22 cellular contexts compared by ENCODE assay signal in genomic region chr15:91117375-91117774, GRCh38. TPM values are rescaled to one million over a fixed set of nuclear protein-coding genes. Genes with fewer than 3 reads are reported as not detected.
DNase-seq lines count a peak whose midpoint lies in the region; ATAC-seq, FAIRE-seq and TF ChIP-seq lines count a peak whose summit lies in the region.
"Had no signal": no experiment of that assay in that cellular context is flagged by ENCODE, and none has a peak within 500 bp of the region (broad histone marks: within the 10 kb centered on the region; RNA-seq: fewer than 3 reads in every experiment).

No MANE protein-coding gene starts in this region.

- H3K27ac ChIP-seq in A549 (no peak overlapping the region), body of pancreas (peak overlapping the region in 3 of 4 donors; percentile 68 to 74 (median 68)), gastrocnemius medialis (peak overlapping the region in 2 of 4 donors; percentile 50 to 85)
- H3K27ac ChIP-seq: 22Rv1, BLaER1 had no signal

- no peak for TF ChIP-seq EP300 in A549 (IDR thresholded peaks at IDR 0.05)

- TF ChIP-seq CTCF in A549 (IDR thresholded peaks at IDR 0.05): no peak
- no peak for TF ChIP-seq CTCF in body of pancreas (IDR thresholded peaks at IDR 0.05)
- TF ChIP-seq CTCF in gastrocnemius medialis (IDR thresholded peaks at IDR 0.05 in 4 of 5, conservative IDR thresholded peaks at IDR 0.05 in 1 of 5): no peak

- DNase-seq in A549 (ENCODE audit: low read depth in 1 of 2, low spot score in 1 of 2): no peak
- no peak for DNase-seq in body of pancreas
- peak in 1 of 2 donors; percentile 20 for DNase-seq in gastrocnemius medialis
- DNase-seq in MG63: no peak
- DNase-seq in dermis blood vessel endothelial cell: no peak
- DNase-seq: ACHN; BE2C; C1 segment of cervical spinal cord; CD4-positive, alpha-beta memory T cell; CD4-positive, CD25-positive, alpha-beta regulatory T cell; CD8-positive, alpha-beta memory T cell; COR-L47; DMS79 treated with DMSO at 0.1 percent for 48 hours; GF-D8 had no signal

- FAIRE-seq in A549 (lab: Jason Lieb, UNC): peak; percentile 46
- FAIRE-seq: G401.6, GM12891, GM19239 had no signal

- ATAC-seq in A549 (no peak), body of pancreas (no peak), gastrocnemius medialis (peak; percentile 31 to 40)

- CTCF ChIA-PET in A549 (lab: Yijun Ruan, JAX): interaction anchor here (1.1 to 1.2 kb wide), 3 partner anchors 9 to 61 kb away, joined by 3 to 4 read pairs (median 3); no protein-coding TSS in a partner anchor

- intact Hi-C loops in body of pancreas (cut with DNase I): no loop called here
- intact Hi-C loops in gastrocnemius medialis (cut with DNase I; ENCODE audit: low total_unique reads): no loop called here

- POLR2A ChIA-PET in A549 (lab: Yijun Ruan, JAX): no interaction called here

- TF ChIP-seq POLR2A in A549 (IDR thresholded peaks at IDR 0.05; ENCODE audit: low read length) (no peak), body of pancreas (IDR thresholded peaks at IDR 0.05) (no peak), gastrocnemius medialis (IDR thresholded peaks at IDR 0.05) (no peak)

- WGBS in A549 (ENCODE audit: missing lambda C conversion rate): 0% methylated on average over 1 of the region's 1 CpG
- WGBS in body of pancreas, 2 donors: 67 to 78% methylated on average over 1 of the region's 1 CpG

- H3K4me2 ChIP-seq in A549: no peak overlapping the region
- H3K4me2 ChIP-seq: BLaER1 had no signal

- no peak for TF ChIP-seq RAD21 in A549 (conservative IDR thresholded peaks at IDR 0.05 in 1 of 2, IDR thresholded peaks at IDR 0.05 in 1 of 2)

- no peak overlapping the region for H3K4me3 ChIP-seq in A549
- no peak overlapping the region for H3K4me3 ChIP-seq in body of pancreas
- H3K4me3 ChIP-seq in gastrocnemius medialis: no peak overlapping the region
- H3K4me3 ChIP-seq in MG63: no peak overlapping the region
- H3K4me3 ChIP-seq: BLaER1 had no signal

- H3K4me1 ChIP-seq in A549 (no peaks in the 10 kb centered on the region), body of pancreas (peaks cover 14% of the 10 kb centered on the region), gastrocnemius medialis (peaks cover 13 to 36% of the 10 kb centered on the region in 2 donors)
- H3K4me1 ChIP-seq: BE2C, BLaER1 had no signal

- in situ Hi-C loops in gastrocnemius medialis (cut with MboI; ENCODE audit: low sequenced_read_pairs in 4 of 4): no loop called here

- H3K9me3 ChIP-seq in A549 (no peaks in the 10 kb centered on the region), body of pancreas (no peaks in the 10 kb centered on the region), gastrocnemius medialis (no peaks in the 10 kb centered on the region), MG63 (no peaks in the 10 kb centered on the region)
- H3K9me3 ChIP-seq: BE2C, BLaER1 had no signal

- no peaks in the 10 kb centered on the region for H3K27me3 ChIP-seq in body of pancreas
- H3K27me3 ChIP-seq in gastrocnemius medialis: peaks cover 0 to 1% (median 0%) of the 10 kb centered on the region in 3 donors
- peaks cover 25% of the 10 kb centered on the region for H3K27me3 ChIP-seq in MG63
- H3K27me3 ChIP-seq: BLaER1 had no signal

- H3K36me3 ChIP-seq in body of pancreas (replicated peaks in 1 of 2; ENCODE audit: insufficient read depth in 1 of 2, low read depth in 2 of 2) (no peaks in the 10 kb centered on the region), gastrocnemius medialis (no peaks in the 10 kb centered on the region), MG63 (no peaks in the 10 kb centered on the region)
- H3K36me3 ChIP-seq: BE2C, BLaER1 had no signal

TF ChIP-seq in A549, 52 proteins besides CTCF, POLR2A, EP300 and RAD21:
- TF ChIP-seq KDM5A (IDR thresholded peaks at IDR 0.05): no peak
- TF ChIP-seq, protein P1, sequence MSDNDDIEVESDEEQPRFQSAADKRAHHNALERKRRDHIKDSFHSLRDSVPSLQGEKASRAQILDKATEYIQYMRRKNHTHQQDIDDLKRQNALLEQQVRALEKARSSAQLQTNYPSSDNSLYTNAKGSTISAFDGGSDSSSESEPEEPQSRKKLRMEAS (IDR thresholded peaks at IDR 0.05): no peak
- TF ChIP-seq ZFP36 (IDR thresholded peaks at IDR 0.05; ENCODE audit: borderline replicate concordance, partially characterized antibody): no peak
- TF ChIP-seq JUN (IDR thresholded peaks at IDR 0.05): no peak
- no peak for TF ChIP-seq NPAS2 (CRISPR knock-in tag; IDR thresholded peaks at IDR 0.05; ENCODE audit: borderline replicate concordance)
- TF ChIP-seq RARB (CRISPR knock-in tag; IDR thresholded peaks at IDR 0.05): no peak
- no peak for TF ChIP-seq KDM1A (IDR thresholded peaks at IDR 0.05; ENCODE audit: low read depth)
- no peak for TF ChIP-seq REST (IDR thresholded peaks at IDR 0.05)
- TF ChIP-seq CEBPB (IDR thresholded peaks at IDR 0.05): no peak
- no peak for TF ChIP-seq EHF (CRISPR knock-in tag; IDR thresholded peaks at IDR 0.05)
- TF ChIP-seq RNF2 (IDR thresholded peaks at IDR 0.05; ENCODE audit: borderline replicate concordance, low read depth): no peak
- TF ChIP-seq HDAC2 (IDR thresholded peaks at IDR 0.05): no peak

RNA-seq across cellular contexts. Expression of gene SV2B, which starts 17.3 kb away (rescaled TPM):
- polyA plus RNA-seq in A549 (2011; rRNA removed): 0.03 and 0.05 TPM in 2 replicates
- polyA plus RNA-seq in A549 (2012; cell fraction: cytosol; rRNA removed): not detected in 2 replicates
- polyA plus RNA-seq in A549 (2012; cell fraction: nucleus; rRNA removed): not detected in 2 replicates
- polyA plus RNA-seq in A549 (2017; fragmentation: RNase III; extraction: RNeasy Plus Mini Kit Qiagen cat#74134 plus additional on column Dnase treatment): not detected in 3 replicates
- 0.12 TPM in 1 of 2 replicates, not detected in the other for polyA minus RNA-seq in A549 (2011; rRNA and poly(A)+ RNA removed)
- 10 to 100 TPM in 1 of 2 donors, under 1 TPM in 1; 0.78 to 20.4 TPM for total RNA-seq in body of pancreas
- total RNA-seq in gastrocnemius medialis: under 1 TPM; 0.36 to 0.89 (median 0.67) TPM
- total RNA-seq in MG63 (2014; rRNA removed; shearing (Covaris generic); ENCODE audit: low replicate concordance): not detected in 2 replicates
- total RNA-seq in dermis blood vessel endothelial cell: 0.56 and 2.6 TPM in 2 replicates
- total RNA-seq: A172; CD4-positive, CD25-positive, alpha-beta regulatory T cell had no signal
- polyA plus RNA-seq: AG04450; CD14-positive monocyte; CD4-positive, alpha-beta memory T cell; CD8-positive, alpha-beta memory T cell had no signal

Comparison
In these comparisons a context has a peak if more than half of its experiments do, and no peak if none do; other contexts are left out.
1. ATAC-seq: peak in gastrocnemius medialis (2 of 2); none in A549 (0 of 2) and body of pancreas (single experiment).
2. H3K27ac ChIP-seq: peak in body of pancreas (3 of 4); none in A549 (0 of 2).